ENCODE assay signal across 12 cellular contexts in the genomic region with DNA sequence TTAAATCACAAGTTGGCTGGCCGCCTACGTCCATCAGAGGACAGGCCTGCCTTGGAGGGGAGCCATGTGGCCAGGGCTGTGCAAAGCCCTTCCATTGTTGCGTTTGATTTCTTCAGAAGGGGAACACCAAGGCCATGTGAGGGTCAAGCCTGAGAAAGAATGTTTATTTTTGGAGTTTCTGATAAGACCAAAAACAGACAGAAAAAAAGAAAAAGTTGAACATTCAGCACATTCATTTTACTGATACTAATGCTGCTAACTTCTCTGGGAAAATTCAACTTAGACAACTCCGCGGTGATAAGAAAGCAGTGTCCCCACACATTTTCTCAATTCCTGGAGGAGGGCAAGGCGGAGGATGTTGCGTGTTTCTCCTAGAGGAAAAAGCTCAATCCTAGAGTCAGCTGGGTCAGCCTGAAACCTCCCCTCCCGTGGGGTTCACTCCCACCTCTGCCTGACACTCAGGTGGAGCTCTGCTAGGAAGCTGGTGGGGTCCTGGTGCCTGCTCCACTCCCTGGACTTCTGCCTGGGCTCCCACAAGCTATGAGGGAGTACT.
DNase-seq lines count a peak whose midpoint lies in the region; ATAC-seq, FAIRE-seq and TF ChIP-seq lines count a peak whose summit lies in the region.
"Had no signal": no experiment of that assay in that cellular context is flagged by ENCODE, and none has a peak within 500 bp of the region (broad histone marks: within the 10 kb centered on the region; RNA-seq: fewer than 3 reads in every experiment).

No MANE protein-coding gene starts in this region.

- H3K4me1 Mint-ChIP-seq in GM23338: peaks cover 7% of the 10 kb centered on the region; the same call in 2 of the 3 replicates
- H3K4me1 Mint-ChIP-seq: activated CD4-positive, alpha-beta T cell treated with anti-CD3 and anti-CD28 coated beads, Interleukin-2, amount 10 ng/mL, durations not matched to agents 7 days and 5 days had no signal

- H3K36me3 ChIP-seq in GM23338 (ENCODE audit: insufficient read depth): no peaks in the 10 kb centered on the region
- no peaks in the 10 kb centered on the region for H3K36me3 ChIP-seq in body of pancreas (replicated peaks in 1 of 2; ENCODE audit: insufficient read depth in 1 of 2, low read depth in 2 of 2)
- H3K36me3 ChIP-seq in pancreas: no peaks in the 10 kb centered on the region
- H3K36me3 ChIP-seq: tibial nerve had no signal

- peaks cover 1% of the 10 kb centered on the region for H3K27me3 Mint-ChIP-seq in GM23338 (ENCODE audit: insufficient read depth, low read depth, poor library complexity)
- H3K27me3 Mint-ChIP-seq: activated CD4-positive, alpha-beta T cell treated with anti-CD3 and anti-CD28 coated beads, Interleukin-2, amount 10 ng/mL, durations not matched to agents 7 days and 5 days had no signal

- no peaks in the 10 kb centered on the region for H3F3A ChIP-seq in GM23338 (replicated peaks; ENCODE audit: low read depth)

- H3K36me3 Mint-ChIP-seq in GM23338 (ENCODE audit: low read depth): no peaks in the 10 kb centered on the region

- H3K4me1 ChIP-seq in GM23338 (ENCODE audit: insufficient read depth) (no peaks in the 10 kb centered on the region), body of pancreas (peaks cover 9% of the 10 kb centered on the region), pancreas (peaks cover 0 to 9% (median 0%) of the 10 kb centered on the region in 3 donors)

- H2AFZ ChIP-seq in GM23338: peak overlapping the region; percentile 29

- ATAC-seq in GM23338 (no peak), body of pancreas (peak; percentile 69), pancreas (peak; percentile 70 to 80 (median 76))

- no peaks in the 10 kb centered on the region for H4K20me1 ChIP-seq in GM23338 (replicated peaks; ENCODE audit: insufficient read depth)

- H3K27ac Mint-ChIP-seq in GM23338: no peak overlapping the region
- H3K27ac Mint-ChIP-seq: activated CD4-positive, alpha-beta T cell treated with anti-CD3 and anti-CD28 coated beads, Interleukin-2, amount 10 ng/mL, durations not matched to agents 7 days and 5 days; activated T-cell treated with anti-CD3 and anti-CD28 coated beads, Interleukin-2, amount 50 U/mL, for 72 hours; T-helper 2 cell treated with Interferon-gamma antibody and Interleukin-4, amounts not matched to agents 5 μg/mL and 100 μg/mL, for 36 hours had no signal

- H3K4me2 ChIP-seq in GM23338: no peak overlapping the region

- H3K27me3 ChIP-seq in GM23338 (ENCODE audit: insufficient read depth): no peaks in the 10 kb centered on the region
- no peaks in the 10 kb centered on the region for H3K27me3 ChIP-seq in body of pancreas
- H3K27me3 ChIP-seq in pancreas: no peaks in the 10 kb centered on the region
- H3K27me3 ChIP-seq: tibial nerve had no signal

- DNase-seq in GM23338 (ENCODE audit: low spot score): no peak
- DNase-seq in body of pancreas: peak; percentile 64 to 82 (median 73)
- peak; percentile 33 for DNase-seq in iris pigment epithelial cell (ENCODE audit: low read depth)
- peak in 5 of 6 donors; percentile 53 to 66 (median 62) for DNase-seq in pancreas
- DNase-seq in activated CD4-positive, alpha-beta T cell treated with anti-CD3 and anti-CD28 coated beads, Interleukin-2, amount 50 U/mL, for 4 hours: no peak
- no peak for DNase-seq in GM19239 (ENCODE audit: insufficient read length, low spot score)
- no peak for DNase-seq in D721Med (ENCODE audit: insufficient read length, low spot score)
- no peak for DNase-seq in AG08396 (ENCODE audit: low spot score)

- peaks cover 2% of the 10 kb centered on the region; the same call in 1 of the 3 replicates for H3K9me3 Mint-ChIP-seq in GM23338
- H3K9me3 Mint-ChIP-seq: activated T-cell treated with anti-CD3 and anti-CD28 coated beads, Interleukin-2, amount 50 U/mL, for 72 hours; T-helper 2 cell treated with Interferon-gamma antibody and Interleukin-4, amounts not matched to agents 5 μg/mL and 100 μg/mL, for 36 hours had no signal

- intact Hi-C loops in body of pancreas (cut with DNase I): loop anchor here (5.0 kb wide), 1 partner anchor 332 kb away; no protein-coding TSS in a partner anchor
- intact Hi-C loops in pancreas (cut with DNase I): loop anchor here in 1 of 3 donors (10.0 kb wide), 1 partner anchor 324 kb away; no protein-coding TSS in a partner anchor

- H3K9me3 ChIP-seq in body of pancreas (no peaks in the 10 kb centered on the region), pancreas (no peaks in the 10 kb centered on the region)
- H3K9me3 ChIP-seq: tibial nerve had no signal

- H3K27ac ChIP-seq in GM23338 (ENCODE audit: low read depth): no peak overlapping the region
- peak overlapping the region in 3 of 4 donors; percentile 40 to 64 (median 48) for H3K27ac ChIP-seq in body of pancreas
- H3K27ac ChIP-seq in pancreas: peak overlapping the region in 3 of 4 donors; percentile 6 to 42 (median 21)

- no peaks in the 10 kb centered on the region for H3K9me2 ChIP-seq in GM23338 (ENCODE audit: insufficient read depth)

- TF ChIP-seq CTCF in GM23338 (conservative IDR thresholded peaks at IDR 0.05; ENCODE audit: low read depth in 2 of 2) (no peak), body of pancreas (IDR thresholded peaks at IDR 0.05) (no peak), pancreas (IDR thresholded peaks at IDR 0.05) (no peak), D721Med (IDR thresholded peaks at IDR 0.05; ENCODE audit: insufficient read depth, missing control alignments) (no peak)

- no peak for TF ChIP-seq POLR2A in body of pancreas (IDR thresholded peaks at IDR 0.05)

- FAIRE-seq in pancreas (lab: Jason Lieb, UNC) (no peak), GM19239 (lab: Jason Lieb, UNC) (no peak), D721Med (lab: Jason Lieb, UNC) (no peak)

- no peak overlapping the region for H3K4me3 ChIP-seq in GM23338
- H3K4me3 ChIP-seq in body of pancreas: no peak overlapping the region
- H3K4me3 ChIP-seq in pancreas: no peak overlapping the region
- H3K4me3 ChIP-seq: tibial nerve had no signal

- H3K4me3 Mint-ChIP-seq in GM23338: no peak overlapping the region
- H3K4me3 Mint-ChIP-seq: activated CD4-positive, alpha-beta T cell treated with anti-CD3 and anti-CD28 coated beads, Interleukin-2, amount 10 ng/mL, durations not matched to agents 7 days and 5 days; activated T-cell treated with anti-CD3 and anti-CD28 coated beads, Interleukin-2, amount 50 U/mL, for 72 hours; T-helper 2 cell treated with Interferon-gamma antibody and Interleukin-4, amounts not matched to agents 5 μg/mL and 100 μg/mL, for 36 hours had no signal

- 14 to 19% methylated on average over 8 of the region's 8 CpGs for WGBS in body of pancreas, 2 donors
- 18 to 20% methylated on average over 8 of the region's 8 CpGs for WGBS in pancreas, 2 donors

- H3K79me2 ChIP-seq in GM23338 (replicated peaks; ENCODE audit: insufficient read depth): no peaks in the 10 kb centered on the region

TF ChIP-seq in GM23338, 12 proteins besides CTCF, POLR2A, EP300 and RAD21 (continues in another document):
- no peak for TF ChIP-seq CREB1 (CRISPR knock-in tag; IDR thresholded peaks at IDR 0.05; ENCODE audit: low read depth)
- TF ChIP-seq EZH2phosphoT487 (IDR thresholded peaks at IDR 0.05; ENCODE audit: unreplicated experiment): no peak
- TF ChIP-seq NANOG (IDR thresholded peaks at IDR 0.05; ENCODE audit: borderline replicate concordance): no peak
- TF ChIP-seq ZNF331 (CRISPR knock-in tag; IDR thresholded peaks at IDR 0.05; ENCODE audit: low read depth): no peak
- no peak for TF ChIP-seq JUNB (IDR thresholded peaks at IDR 0.05; ENCODE audit: unreplicated experiment)

Comparison
In these comparisons a context has a peak if more than half of its experiments do, and no peak if none do; other contexts are left out.
1. DNase-seq: peak in body of pancreas (4 of 4), iris pigment epithelial cell (single experiment) and pancreas (5 of 6); none in GM23338 (single experiment), activated CD4-positive, alpha-beta T cell treated with anti-CD3 and anti-CD28 coated beads, Interleukin-2, amount 50 U/mL, for 4 hours (0 of 2), GM19239 (single experiment), D721Med (single experiment) and AG08396 (single experiment).